In genomic region chr2:27091746-27092695, GRCh38 we compare ENCODE assay signal across 1 cellular context.
TF ChIP-seq lines count a peak whose summit lies in the region.

No MANE protein-coding gene starts in this region.

TF ChIP-seq in liver, 16 proteins besides CTCF, POLR2A, EP300 and RAD21 (continued from another document):
- TF ChIP-seq, protein P1, sequence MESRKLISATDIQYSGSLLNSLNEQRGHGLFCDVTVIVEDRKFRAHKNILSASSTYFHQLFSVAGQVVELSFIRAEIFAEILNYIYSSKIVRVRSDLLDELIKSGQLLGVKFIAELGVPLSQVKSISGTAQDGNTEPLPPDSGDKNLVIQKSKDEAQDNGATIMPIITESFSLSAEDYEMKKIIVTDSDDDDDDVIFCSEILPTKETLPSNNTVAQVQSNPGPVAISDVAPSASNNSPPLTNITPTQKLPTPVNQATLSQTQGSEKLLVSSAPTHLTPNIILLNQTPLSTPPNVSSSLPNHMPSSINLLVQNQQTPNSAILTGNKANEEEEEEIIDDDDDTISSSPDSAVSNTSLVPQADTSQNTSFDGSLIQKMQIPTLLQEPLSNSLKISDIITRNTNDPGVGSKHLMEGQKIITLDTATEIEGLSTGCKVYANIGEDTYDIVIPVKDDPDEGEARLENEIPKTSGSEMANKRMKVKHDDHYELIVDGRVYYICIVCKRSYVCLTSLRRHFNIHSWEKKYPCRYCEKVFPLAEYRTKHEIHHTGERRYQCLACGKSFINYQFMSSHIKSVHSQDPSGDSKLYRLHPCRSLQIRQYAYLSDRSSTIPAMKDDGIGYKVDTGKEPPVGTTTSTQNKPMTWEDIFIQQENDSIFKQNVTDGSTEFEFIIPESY (IDR thresholded peaks at IDR 0.05), result no peak
- TF ChIP-seq RXRA (IDR thresholded peaks at IDR 0.05) (no peak), JUND (IDR thresholded peaks at IDR 0.05) (no peak), SP1 (IDR thresholded peaks at IDR 0.05) (no peak), YY1 (IDR thresholded peaks at IDR 0.05) (no peak)
